ENCODE assay signal across 8 cellular contexts in the genomic region with DNA sequence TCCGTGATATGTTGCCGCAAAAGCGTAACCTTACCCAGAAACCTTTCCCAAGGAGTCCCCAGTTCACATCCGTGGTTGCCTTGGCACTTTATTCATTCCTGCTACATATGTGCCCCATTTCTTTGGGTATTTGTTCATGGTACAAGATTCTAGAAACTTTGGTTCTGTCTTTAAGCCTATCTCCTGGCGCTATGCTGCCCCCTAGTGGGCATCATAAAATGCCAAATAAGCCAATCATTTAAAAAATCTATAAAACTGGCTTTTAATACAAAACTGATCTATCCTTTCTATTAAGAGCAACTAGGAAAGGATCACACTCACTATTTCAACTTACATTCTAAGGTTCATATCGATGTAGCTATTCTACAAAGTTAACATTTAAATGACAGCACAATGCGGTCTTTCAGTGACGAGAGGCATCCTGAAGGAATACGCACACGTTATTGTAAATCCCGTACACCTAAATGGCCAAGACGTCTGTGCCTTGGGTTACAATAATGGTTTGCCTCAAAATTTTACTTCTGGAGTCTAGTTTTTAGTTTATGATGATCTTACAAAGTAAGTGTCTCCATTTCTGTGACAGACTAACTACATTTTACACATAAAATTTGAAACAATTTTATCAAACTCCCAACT. TPM values are rescaled to one million over a fixed set of nuclear protein-coding genes. Genes with fewer than 3 reads are reported as not detected.
DNase-seq lines count a peak whose midpoint lies in the region; ATAC-seq and TF ChIP-seq lines count a peak whose summit lies in the region.

No MANE protein-coding gene starts in this region.

- POLR2A ChIA-PET in activated CD4-positive, alpha-beta memory T cell treated with anti-CD3 and anti-CD28 coated beads, Interleukin-2, amount 10 ng/mL, durations not matched to agents 7 days and 5 days (lab: Charles Lee): no interaction called here

- no peak overlapping the region for H3K23ac ChIP-seq in neuronal stem cell (ENCODE audit: low read depth, low read length, poor library complexity)

- no peak overlapping the region for H3K9ac ChIP-seq in neuronal stem cell (ENCODE audit: low read depth, low read length, poor library complexity)

- no peak overlapping the region for H4K91ac ChIP-seq in neuronal stem cell (ENCODE audit: low read depth, low read length, poor library complexity)

- no CpG with 5 or more reads among the region's 12 CpGs for WGBS in neuronal stem cell (ENCODE audit: extremely low coverage in 2 of 2, insufficient read length in 2 of 2, insufficient replicate concordance in 1 of 2), 2 donors

- H2BK5ac ChIP-seq in neuronal stem cell (ENCODE audit: low read length): no peak overlapping the region

- no peak overlapping the region for H3K4me3 Mint-ChIP-seq in activated CD4-positive, alpha-beta memory T cell treated with anti-CD3 and anti-CD28 coated beads, Interleukin-2, amount 10 ng/mL, durations not matched to agents 7 days and 5 days
- H3K4me3 Mint-ChIP-seq in type B pancreatic cell: no peak overlapping the region

- TF ChIP-seq CTCF in epithelial cell of esophagus (IDR thresholded peaks at IDR 0.05; ENCODE audit: insufficient read depth, low read depth, low read length, missing control alignments) (peak; percentile 79), type B pancreatic cell (conservative IDR thresholded peaks at IDR 0.05) (peak; percentile 99)

- H2BK12ac ChIP-seq in neuronal stem cell (ENCODE audit: low read length): no peak overlapping the region

- CTCF ChIA-PET in activated CD4-positive, alpha-beta memory T cell treated with anti-CD3 and anti-CD28 coated beads, Interleukin-2, amount 10 ng/mL, durations not matched to agents 7 days and 5 days (lab: Charles Lee): interaction anchor here (0.9 to 1.8 kb wide), 7 partner anchors 12 to 845 kb away, joined by 3 to 6 read pairs (median 3); a partner anchor contains a TSS

- H3K27ac ChIP-seq in neuronal stem cell (replicated peaks; ENCODE audit: low read length): no peak overlapping the region

- H3K79me1 ChIP-seq in neuronal stem cell (ENCODE audit: low read depth, low read length): no peaks in the 10 kb centered on the region

- H3K4me2 ChIP-seq in neuronal stem cell (ENCODE audit: insufficient read depth, low read length, poor library complexity, severe bottlenecking): no peak overlapping the region

- H2BK15ac ChIP-seq in neuronal stem cell (ENCODE audit: low read length): no peak overlapping the region

- peak; percentile 34 for DNase-seq in SKM-1 treated with dmso at 0.1 percent for 144 hours (lab: John Stamatoyannopoulos, UW; ENCODE audit: unreplicated experiment)
- DNase-seq in SKM-1 (lab: John Stamatoyannopoulos, UW; ENCODE audit: unreplicated experiment): no peak
- peak; percentile 13 to 32 for DNase-seq in NCI-H1930 (lab: John Stamatoyannopoulos, UW)
- DNase-seq in activated CD4-positive, alpha-beta memory T cell treated with anti-CD3 and anti-CD28 coated beads, Interleukin-2, amount 10 ng/mL, durations not matched to agents 7 days and 5 days: peak; percentile 64
- peak; percentile 59 for DNase-seq in epithelial cell of esophagus (ENCODE audit: low read depth)
- peak; percentile 53 for DNase-seq in neuronal stem cell (ENCODE audit: low spot score)
- DNase-seq in type B pancreatic cell (ENCODE audit: extremely low spot score, unreplicated experiment): no peak

- no peaks in the 10 kb centered on the region for H3K36me3 Mint-ChIP-seq in activated CD4-positive, alpha-beta memory T cell treated with anti-CD3 and anti-CD28 coated beads, Interleukin-2, amount 10 ng/mL, durations not matched to agents 7 days and 5 days (ENCODE audit: low read depth)
- no peaks in the 10 kb centered on the region for H3K36me3 Mint-ChIP-seq in type B pancreatic cell

- no peaks in the 10 kb centered on the region for H3K9me3 Mint-ChIP-seq in activated CD4-positive, alpha-beta memory T cell treated with anti-CD3 and anti-CD28 coated beads, Interleukin-2, amount 10 ng/mL, durations not matched to agents 7 days and 5 days
- no peaks in the 10 kb centered on the region for H3K9me3 Mint-ChIP-seq in type B pancreatic cell

- no peak overlapping the region for H3K27ac Mint-ChIP-seq in activated CD4-positive, alpha-beta memory T cell treated with anti-CD3 and anti-CD28 coated beads, Interleukin-2, amount 10 ng/mL, durations not matched to agents 7 days and 5 days
- H3K27ac Mint-ChIP-seq in type B pancreatic cell: no peak overlapping the region

- H3K4me1 ChIP-seq in neuronal stem cell (ENCODE audit: control insufficient read depth in 2 of 2, insufficient read depth in 1 of 2, low read depth in 1 of 2, low read length in 2 of 2): peaks cover 0 to 4% of the 10 kb centered on the region in 2 donors

- no peak overlapping the region for H4K8ac ChIP-seq in neuronal stem cell (ENCODE audit: low read depth, low read length)

- no peaks in the 10 kb centered on the region for H3K36me3 ChIP-seq in neuronal stem cell (replicated peaks in 1 of 2; ENCODE audit: control insufficient read depth in 2 of 2, insufficient read depth in 2 of 2, low read length in 2 of 2)

- no peak for ATAC-seq in HG02852 (IDR thresholded peaks at IDR 0.05; ENCODE audit: unreplicated experiment)

- H2AFZ ChIP-seq in neuronal stem cell (ENCODE audit: low read length): no peak overlapping the region

- no peak overlapping the region for H3K18ac ChIP-seq in neuronal stem cell (ENCODE audit: low read length)

- H3K4me3 ChIP-seq in epithelial cell of esophagus (ENCODE audit: low read length): no peak overlapping the region
- H3K4me3 ChIP-seq in neuronal stem cell (ENCODE audit: low read length in 2 of 2): no peak overlapping the region

- no peaks in the 10 kb centered on the region for H3K9me3 ChIP-seq in neuronal stem cell (replicated peaks in 1 of 2; ENCODE audit: control insufficient read depth in 2 of 2, insufficient read depth in 1 of 2, low read depth in 1 of 2, low read length in 2 of 2)

- H2BK120ac ChIP-seq in neuronal stem cell (ENCODE audit: low read depth, low read length): no peak overlapping the region

- peaks cover 14% of the 10 kb centered on the region for H3K27me3 Mint-ChIP-seq in activated CD4-positive, alpha-beta memory T cell treated with anti-CD3 and anti-CD28 coated beads, Interleukin-2, amount 10 ng/mL, durations not matched to agents 7 days and 5 days
- no peaks in the 10 kb centered on the region for H3K27me3 Mint-ChIP-seq in type B pancreatic cell

- no peaks in the 10 kb centered on the region for H3K27me3 ChIP-seq in neuronal stem cell (ENCODE audit: control insufficient read depth in 3 of 3, insufficient read depth in 3 of 3, low read depth in 1 of 3, low read length in 3 of 3)

- H2AK5ac ChIP-seq in neuronal stem cell (ENCODE audit: low read depth, low read length): no peak overlapping the region

- H3K14ac ChIP-seq in neuronal stem cell (ENCODE audit: low read length): no peak overlapping the region

- no peaks in the 10 kb centered on the region for H3K4me1 Mint-ChIP-seq in activated CD4-positive, alpha-beta memory T cell treated with anti-CD3 and anti-CD28 coated beads, Interleukin-2, amount 10 ng/mL, durations not matched to agents 7 days and 5 days
- H3K4me1 Mint-ChIP-seq in type B pancreatic cell (ENCODE audit: unreplicated experiment): no peaks in the 10 kb centered on the region

- H3K4ac ChIP-seq in neuronal stem cell (ENCODE audit: low read length): no peak overlapping the region

RNA-seq across cellular contexts. Expression of a gene that starts 16.2 kb away (rescaled TPM):
- total RNA-seq in activated CD4-positive, alpha-beta memory T cell treated with anti-CD3 and anti-CD28 coated beads, Interleukin-2, amount 10 ng/mL, durations not matched to agents 7 days and 5 days: not detected
- not detected for polyA plus RNA-seq in neuronal stem cell (2013, experiment 1 of 2)
- not detected for polyA plus RNA-seq in neuronal stem cell (2013, experiment 2 of 2)
- not detected in 2 replicates for total RNA-seq in type B pancreatic cell (ENCODE audit: low replicate concordance)

RNA-seq across cellular contexts. Expression of a gene that starts 47.7 kb away (rescaled TPM):
- under 1 TPM; 0.35 to 0.93 TPM for total RNA-seq in activated CD4-positive, alpha-beta memory T cell treated with anti-CD3 and anti-CD28 coated beads, Interleukin-2, amount 10 ng/mL, durations not matched to agents 7 days and 5 days
- 2.0 TPM for polyA plus RNA-seq in neuronal stem cell (2013, experiment 1 of 2)
- polyA plus RNA-seq in neuronal stem cell (2013, experiment 2 of 2): 1.6 TPM
- total RNA-seq in type B pancreatic cell (ENCODE audit: low replicate concordance): 3.7 and 5.1 TPM in 2 replicates

Comparison
In these comparisons a context has a peak if more than half of its experiments do, and no peak if none do; other contexts are left out.
1. DNase-seq: peak in SKM-1 treated with dmso at 0.1 percent for 144 hours (single experiment), NCI-H1930 (2 of 2), activated CD4-positive, alpha-beta memory T cell treated with anti-CD3 and anti-CD28 coated beads, Interleukin-2, amount 10 ng/mL, durations not matched to agents 7 days and 5 days (single experiment), epithelial cell of esophagus (single experiment) and neuronal stem cell (single experiment); none in SKM-1 (single experiment) and type B pancreatic cell (single experiment).